ENCODE assay signal across 8 cellular contexts in the genomic region with DNA sequence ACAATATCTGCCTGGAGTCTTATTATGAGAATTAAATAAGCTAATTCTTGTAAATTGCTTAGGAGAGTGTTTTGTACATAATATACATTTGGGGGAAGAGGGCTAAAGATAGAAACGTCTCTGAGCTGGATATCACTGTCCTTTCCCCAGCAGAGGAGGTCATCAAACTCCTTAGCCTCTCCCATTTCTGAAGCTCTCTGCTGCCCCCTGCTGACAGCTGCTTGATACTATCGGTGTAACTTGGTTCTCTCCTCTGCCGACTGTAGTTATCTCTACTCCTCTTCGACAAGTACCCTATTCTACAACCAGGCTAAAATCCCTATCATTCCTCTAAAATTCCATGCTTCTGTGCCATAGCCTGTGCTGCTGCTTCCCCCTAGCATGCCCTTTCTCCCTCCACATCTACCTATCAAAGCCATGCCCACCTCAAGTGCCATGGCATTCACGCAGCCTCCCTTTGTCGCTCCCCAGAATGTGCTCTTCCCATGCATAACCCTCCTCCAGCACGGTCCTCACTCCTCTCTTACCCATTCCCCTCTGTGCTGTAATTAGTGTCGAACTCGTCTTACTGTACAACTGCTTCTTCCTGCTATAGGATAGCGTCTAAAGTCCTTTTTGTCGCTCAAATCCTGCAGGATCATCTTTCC.
DNase-seq lines count a peak whose midpoint lies in the region; ATAC-seq and TF ChIP-seq lines count a peak whose summit lies in the region.

No MANE protein-coding gene starts in this region.

- no peak overlapping the region for H3K27ac ChIP-seq in aorta (ENCODE audit: low read depth in 1 of 2, low read length in 2 of 2)

- intact Hi-C loops in activated naive CD4-positive, alpha-beta T cell treated with anti-CD3 and anti-CD28 coated beads for 36 hours (cut with micrococcal nuclease): loop anchor here (5.0 kb wide), 2 partner anchors 417 to 1047 kb away; no protein-coding TSS in a partner anchor
- intact Hi-C loops in Right ventricle myocardium inferior (cut with DNase I): loop anchor here (5.0 to 10.0 kb wide), 3 partner anchors 262 to 1049 kb away; no protein-coding TSS in a partner anchor
- intact Hi-C loops in aorta (cut with DNase I): no loop called here

- H3K27ac Mint-ChIP-seq in activated naive CD4-positive, alpha-beta T cell treated with anti-CD3 and anti-CD28 coated beads for 36 hours: no peak overlapping the region
- peak overlapping the region; percentile 18 for H3K27ac Mint-ChIP-seq in progenitor cell of endocrine pancreas

- H3K4me1 Mint-ChIP-seq in activated naive CD4-positive, alpha-beta T cell treated with anti-CD3 and anti-CD28 coated beads for 36 hours (ENCODE audit: low read depth): peaks cover 5% of the 10 kb centered on the region
- peaks cover 17% of the 10 kb centered on the region for H3K4me1 Mint-ChIP-seq in progenitor cell of endocrine pancreas (ENCODE audit: low read depth)

- H3K4me3 ChIP-seq in MG63 (no peak overlapping the region), aorta (ENCODE audit: low read length in 2 of 2) (no peak overlapping the region)

- peak; percentile 80 for DNase-seq in HEK293T (ENCODE audit: extremely low spot score)
- DNase-seq in MG63: peak; percentile 58
- DNase-seq in SK-N-DZ (ENCODE audit: low spot score): peak; percentile 80
- DNase-seq in activated naive CD4-positive, alpha-beta T cell treated with anti-CD3 and anti-CD28 coated beads for 36 hours: peak; percentile 91
- peak; percentile 82 for DNase-seq in Right ventricle myocardium inferior (ENCODE audit: missing footprints)
- peak; percentile 80 for DNase-seq in progenitor cell of endocrine pancreas (ENCODE audit: low spot score, unreplicated experiment)
- peak; percentile 87 to 94 for DNase-seq in aorta

- TF ChIP-seq CTCF in GM12872 (IDR thresholded peaks at IDR 0.05; ENCODE audit: insufficient read depth, low read depth, low read length): peak; percentile 92
- TF ChIP-seq CTCF in progenitor cell of endocrine pancreas (IDR thresholded peaks at IDR 0.05; ENCODE audit: unreplicated experiment): peak; percentile 89

- peak; percentile 85 for ATAC-seq in Right ventricle myocardium inferior
- ATAC-seq in aorta (ENCODE audit: low FRiP score): peak; percentile 88

- H3K4me3 Mint-ChIP-seq in activated naive CD4-positive, alpha-beta T cell treated with anti-CD3 and anti-CD28 coated beads for 36 hours: no peak overlapping the region
- no peak overlapping the region for H3K4me3 Mint-ChIP-seq in progenitor cell of endocrine pancreas (ENCODE audit: low read depth)

- H3K36me3 ChIP-seq in MG63: no peaks in the 10 kb centered on the region
- no peaks in the 10 kb centered on the region for H3K36me3 ChIP-seq in aorta (ENCODE audit: control insufficient read depth in 1 of 2, insufficient read depth in 2 of 2, low read length in 1 of 2)

- H3K9me3 Mint-ChIP-seq in activated naive CD4-positive, alpha-beta T cell treated with anti-CD3 and anti-CD28 coated beads for 36 hours: no peaks in the 10 kb centered on the region
- H3K9me3 Mint-ChIP-seq in progenitor cell of endocrine pancreas (ENCODE audit: low read depth): peaks cover 3% of the 10 kb centered on the region

- CTCF ChIA-PET in HEK293T (lab: Yijun Ruan, JAX): interaction anchor here (0.5 to 1.9 kb wide), 8 partner anchors 9 to 1153 kb away, joined by 3 to 8 read pairs (median 3); no protein-coding TSS in a partner anchor
- CTCF ChIA-PET in activated naive CD4-positive, alpha-beta T cell treated with anti-CD3 and anti-CD28 coated beads for 36 hours (lab: Charles Lee): interaction anchor here (0.6 to 1.8 kb wide), 23 partner anchors 9 to 911 kb away, joined by 3 to 18 read pairs (median 3); no protein-coding TSS in a partner anchor

- 49 to 52% methylated on average over 11 of the region's 11 CpGs for WGBS in aorta, 2 donors

- H3K27me3 ChIP-seq in MG63: no peaks in the 10 kb centered on the region
- no peaks in the 10 kb centered on the region for H3K27me3 ChIP-seq in aorta (ENCODE audit: control insufficient read depth in 1 of 2, insufficient read depth in 2 of 2, low read length in 1 of 2)

- no peaks in the 10 kb centered on the region for H3K4me1 ChIP-seq in aorta (ENCODE audit: control insufficient read depth in 1 of 2, insufficient read depth in 2 of 2, low read length in 2 of 2)

- H3K9me3 ChIP-seq in MG63 (no peaks in the 10 kb centered on the region), aorta (ENCODE audit: control insufficient read depth, low read length) (no peaks in the 10 kb centered on the region)

- peaks cover 8% of the 10 kb centered on the region for H3K36me3 Mint-ChIP-seq in activated naive CD4-positive, alpha-beta T cell treated with anti-CD3 and anti-CD28 coated beads for 36 hours (ENCODE audit: low read depth)
- peaks cover 11% of the 10 kb centered on the region for H3K36me3 Mint-ChIP-seq in progenitor cell of endocrine pancreas (ENCODE audit: insufficient read depth)

- POLR2A ChIA-PET in HEK293T (lab: Yijun Ruan, JAX): interaction anchor here (0.5 kb wide), 1 partner anchor 9 kb away, joined by 3 read pairs; no protein-coding TSS in a partner anchor

- H3K27me3 Mint-ChIP-seq in activated naive CD4-positive, alpha-beta T cell treated with anti-CD3 and anti-CD28 coated beads for 36 hours (ENCODE audit: low read depth): no peaks in the 10 kb centered on the region
- peaks cover 2% of the 10 kb centered on the region for H3K27me3 Mint-ChIP-seq in progenitor cell of endocrine pancreas

TF ChIP-seq in HEK293T, 16 proteins besides CTCF, POLR2A, EP300 and RAD21:
- TF ChIP-seq L3MBTL2 (conservative IDR thresholded peaks at IDR 0.05): no peak
- TF ChIP-seq SP1 (IDR thresholded peaks at IDR 0.05): no peak
- TF ChIP-seq FOXM1 (IDR thresholded peaks at IDR 0.05; ENCODE audit: borderline replicate concordance): no peak
- TF ChIP-seq ARNT (IDR thresholded peaks at IDR 0.05): no peak
- no peak for TF ChIP-seq ELF4 (IDR thresholded peaks at IDR 0.05)
- TF ChIP-seq HDGF (IDR thresholded peaks at IDR 0.05; ENCODE audit: borderline replicate concordance): no peak
TF ChIP-seq in HEK293T: peak in this region for 0.

Comparison
In these comparisons a context has a peak if more than half of its experiments do, and no peak if none do; other contexts are left out.
1. intact Hi-C loops: an anchor here in activated naive CD4-positive, alpha-beta T cell treated with anti-CD3 and anti-CD28 coated beads for 36 hours (5.0 kb wide) and Right ventricle myocardium inferior (5.0 to 10.0 kb wide); none called in aorta.